ENCODE assay signal across 13 cellular contexts in the genomic region with DNA sequence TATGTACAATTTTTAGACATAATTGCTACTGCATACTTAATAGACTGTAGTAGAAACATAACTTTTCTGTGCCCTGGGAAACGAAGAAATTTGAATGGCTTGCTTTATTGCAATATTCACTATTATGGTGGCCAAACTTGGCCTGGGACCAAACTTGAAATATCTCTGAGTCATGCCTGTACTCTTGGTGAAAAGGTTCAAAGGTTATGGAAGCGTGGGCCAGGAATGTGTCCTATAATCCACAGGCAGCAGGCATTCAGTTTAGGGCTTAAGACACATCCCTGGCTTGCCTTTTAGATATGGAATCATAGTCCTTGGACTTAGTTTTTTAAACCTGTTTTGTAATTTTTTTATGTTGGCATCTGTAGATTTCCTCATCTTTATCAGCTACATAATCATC.
DNase-seq lines count a peak whose midpoint lies in the region; ATAC-seq, FAIRE-seq and TF ChIP-seq lines count a peak whose summit lies in the region.
"Had no signal": no experiment of that assay in that cellular context is flagged by ENCODE, and none has a peak within 500 bp of the region (broad histone marks: within the 10 kb centered on the region; RNA-seq: fewer than 3 reads in every experiment).

No MANE protein-coding gene starts in this region.

- intact Hi-C loops in gastrocnemius medialis (cut with DNase I; ENCODE audit: low total_unique reads), result no loop called here

- peaks cover under 1 to 39% of the 10 kb centered on the region in 2 donors for H3K36me3 ChIP-seq in gastrocnemius medialis

- H3K27me3 ChIP-seq in gastrocnemius medialis, result no peaks in the 10 kb centered on the region

- H3K9me3 ChIP-seq in gastrocnemius medialis, result no peaks in the 10 kb centered on the region

- no peak overlapping the region for H3K4me3 ChIP-seq in fibroblast of villous mesenchyme (ENCODE audit: low read depth, low read length)
- no peak overlapping the region for H3K4me3 ChIP-seq in gastrocnemius medialis

- peak overlapping the region in 1 of 4 donors; percentile 38 for H3K27ac ChIP-seq in gastrocnemius medialis

- H3K27ac Mint-ChIP-seq in T-cell, result peak overlapping the region; percentile 91 to 94
- H3K27ac Mint-ChIP-seq: activated B cell treated with CpG ODN at 0.5 μM for 24 hours; stimulated activated naive CD8-positive, alpha-beta T cell treated with anti-CD3 and anti-CD28 coated beads, Interleukin-15, Interleukin-2, amounts not matched to agents 100 ng/mL and 50 ng/mL, for 24 hours had no signal

- POLR2A ChIA-PET in T-cell (lab: Charles Lee), result interaction anchor here in 1 of 2 donors (0.7 kb wide), 1 partner anchor 73 kb away, joined by 6 read pairs; no protein-coding TSS in a partner anchor

- in situ Hi-C loops in gastrocnemius medialis (cut with MboI; ENCODE audit: low sequenced_read_pairs in 4 of 4), result loop anchor here in 1 of 4 donors (10.0 kb wide), 1 partner anchor 102 kb away; no protein-coding TSS in a partner anchor

- no peaks in the 10 kb centered on the region for H3K9me3 Mint-ChIP-seq in T-cell
- H3K9me3 Mint-ChIP-seq: activated B cell treated with CpG ODN at 0.5 μM for 24 hours; stimulated activated naive CD8-positive, alpha-beta T cell treated with anti-CD3 and anti-CD28 coated beads, Interleukin-15, Interleukin-2, amounts not matched to agents 100 ng/mL and 50 ng/mL, for 24 hours had no signal

- TF ChIP-seq POLR2A in H54 (IDR thresholded peaks at IDR 0.05; ENCODE audit: low read depth, low read length) (no peak), gastrocnemius medialis (IDR thresholded peaks at IDR 0.05) (no peak)

- peaks cover 70% of the 10 kb centered on the region for H3K36me3 Mint-ChIP-seq in T-cell

- FAIRE-seq in H54 (lab: Jason Lieb, UNC), result peak; percentile 60

- no peaks in the 10 kb centered on the region for H3K27me3 Mint-ChIP-seq in T-cell
- H3K27me3 Mint-ChIP-seq: activated B cell treated with CpG ODN at 0.5 μM for 24 hours; stimulated activated naive CD8-positive, alpha-beta T cell treated with anti-CD3 and anti-CD28 coated beads, Interleukin-15, Interleukin-2, amounts not matched to agents 100 ng/mL and 50 ng/mL, for 24 hours had no signal

- TF ChIP-seq CTCF in fibroblast of villous mesenchyme (IDR thresholded peaks at IDR 0.05; ENCODE audit: insufficient read depth, low read depth, low read length) (no peak), gastrocnemius medialis (IDR thresholded peaks at IDR 0.05 in 4 of 5, conservative IDR thresholded peaks at IDR 0.05 in 1 of 5) (no peak)

- DNase-seq in H54 (ENCODE audit: insufficient read length, low spot score) (peak; percentile 34), T-cell (no peak), fibroblast of villous mesenchyme (ENCODE audit: low read depth) (peak; percentile 90), gastrocnemius medialis (no peak), ecto neural progenitor cell (ENCODE audit: low spot score) (no peak)
- no peak for DNase-seq in central memory CD4-positive, alpha-beta T cell
- DNase-seq: activated B cell treated with CpG ODN at 0.5 μM for 24 hours; DND-41; NCI-H187 treated with DMSO at 0.1 percent for 48 hours; stimulated activated CD4-positive, alpha-beta T cell treated with anti-CD3 and anti-CD28 coated beads, Interleukin-15, amount 100 ng/mL, for 24 hours had no signal

- H3K4me3 Mint-ChIP-seq in T-cell, result no peak overlapping the region
- H3K4me3 Mint-ChIP-seq: activated B cell treated with CpG ODN at 0.5 μM for 24 hours; stimulated activated naive CD8-positive, alpha-beta T cell treated with anti-CD3 and anti-CD28 coated beads, Interleukin-15, Interleukin-2, amounts not matched to agents 100 ng/mL and 50 ng/mL, for 24 hours had no signal

- ATAC-seq in T-cell (replicated peaks in 1 of 4) (no peak), gastrocnemius medialis (peak; percentile 35 to 67), HG02938 (IDR thresholded peaks at IDR 0.05; ENCODE audit: unreplicated experiment) (no peak), HG02588 (IDR thresholded peaks at IDR 0.05; ENCODE audit: unreplicated experiment) (no peak)

- CTCF ChIA-PET in T-cell (lab: Charles Lee), result interaction anchor here (0.7 to 2.3 kb wide), 4 partner anchors 17 to 117 kb away, joined by 3 to 29 read pairs (median 11); no protein-coding TSS in a partner anchor

- H3K4me1 ChIP-seq in gastrocnemius medialis, result peaks cover 8 to 10% of the 10 kb centered on the region in 2 donors

- H3K4me1 Mint-ChIP-seq in T-cell, result peaks cover 11 to 32% (median 27%) of the 10 kb centered on the region in 3 donors
- H3K4me1 Mint-ChIP-seq: activated B cell treated with CpG ODN at 0.5 μM for 24 hours had no signal

Comparison
In these comparisons a context has a peak if more than half of its experiments do, and no peak if none do; other contexts are left out.
1. DNase-seq: peak in H54 (single experiment) and fibroblast of villous mesenchyme (single experiment); none in T-cell (0 of 34), gastrocnemius medialis (0 of 2), central memory CD4-positive, alpha-beta T cell (single experiment) and ecto neural progenitor cell (single experiment).
2. ATAC-seq: peak in gastrocnemius medialis (2 of 2); none in T-cell (0 of 4), HG02938 (single experiment) and HG02588 (single experiment).